In the genomic region with DNA sequence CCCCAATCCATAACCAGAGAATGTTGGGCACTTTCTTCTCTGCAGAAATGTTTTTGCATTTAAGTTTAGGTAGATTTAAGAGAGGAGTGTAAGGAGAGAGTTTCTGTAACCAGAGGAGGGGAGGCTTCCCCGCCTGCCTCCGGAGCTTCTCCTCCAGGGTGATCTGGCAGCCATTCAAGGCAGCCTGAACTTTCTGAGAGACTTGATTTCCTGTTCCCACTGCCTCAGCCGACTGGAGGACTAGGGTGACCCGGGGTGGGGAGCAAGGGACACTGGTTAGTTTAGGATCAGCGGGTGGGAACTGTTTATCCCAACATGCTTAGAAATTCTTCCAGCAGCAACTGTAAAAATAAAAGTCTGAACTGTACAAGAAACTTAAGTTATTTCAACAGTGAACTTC, we compare ENCODE assay signal across 8 cellular contexts. TPM values are rescaled to one million over a fixed set of nuclear protein-coding genes. Genes with fewer than 3 reads are reported as not detected.
DNase-seq lines count a peak whose midpoint lies in the region; ATAC-seq and TF ChIP-seq lines count a peak whose summit lies in the region.

No MANE protein-coding gene starts in this region.

- no CpG with 5 or more reads among the region's 5 CpGs for WGBS in IMR-90 (ENCODE audit: extremely low coverage in 2 of 2, insufficient read length in 1 of 2), 2 experiments
- WGBS in spleen, 5 donors, result 11 to 31% (median 22%) methylated on average over 5 of the region's 5 CpGs

- H4K20me1 ChIP-seq in IMR-90 (ENCODE audit: insufficient read depth, low read length), result no peaks in the 10 kb centered on the region

- dilution Hi-C loops in IMR-90 (cut with HindIII; ENCODE audit: low sequenced_read_pairs, unreplicated experiment), result no loop called here

- peak; percentile 43 for DNase-seq in IMR-90
- no peak for DNase-seq in activated naive CD8-positive, alpha-beta T cell treated with anti-CD3 and anti-CD28 coated beads for 36 hours
- peak; percentile 14 for DNase-seq in iPS-NIHi11 (ENCODE audit: low spot score)
- no peak for DNase-seq in spleen
- DNase-seq in SW 1271 (lab: John Stamatoyannopoulos, UW), result no peak

- H3K27me3 ChIP-seq in IMR-90 (ENCODE audit: control insufficient read depth, insufficient read depth, low read length) (no peaks in the 10 kb centered on the region), spleen (replicated peaks in 1 of 7) (peaks cover 0 to 10% (median 0%) of the 10 kb centered on the region in 7 donors)

- peak overlapping the region; percentile 71 for H2AK9ac ChIP-seq in IMR-90 (replicated peaks; ENCODE audit: low read depth, low read length, poor library complexity)

- peak overlapping the region; percentile 73 to 93 for H4K8ac ChIP-seq in IMR-90 (ENCODE audit: low read depth in 2 of 2, low read length in 2 of 2)

- CTCF ChIA-PET in IMR-90 (lab: Yijun Ruan, JAX), result no interaction called here

- peak overlapping the region; percentile 71 for H2BK5ac ChIP-seq in IMR-90 (ENCODE audit: low read depth, low read length, poor library complexity, severe bottlenecking)

- ATAC-seq in IMR-90 (ENCODE audit: low read depth), result peak; percentile 65
- ATAC-seq in HG02623 (IDR thresholded peaks at IDR 0.05; ENCODE audit: unreplicated experiment), result no peak
- ATAC-seq in HG02642 (IDR thresholded peaks at IDR 0.05; ENCODE audit: poor library complexity, unreplicated experiment), result no peak
- ATAC-seq in GM19467 (IDR thresholded peaks at IDR 0.05; ENCODE audit: unreplicated experiment), result no peak

- peak overlapping the region; percentile 71; the same call in 1 of the 2 replicates for H3K56ac ChIP-seq in IMR-90 (ENCODE audit: extremely low read depth, insufficient read depth, low read length)

- no peak for TF ChIP-seq POLR2A in IMR-90 (IDR thresholded peaks at IDR 0.05; ENCODE audit: low read depth, low read length)
- no peak for TF ChIP-seq POLR2A in spleen (IDR thresholded peaks at IDR 0.05)

- TF ChIP-seq RAD21 in IMR-90 (IDR thresholded peaks at IDR 0.05; ENCODE audit: low read length), result no peak

- in situ Hi-C loops in IMR-90 (cut with MboI; ENCODE audit: low sequenced_read_pairs), result no loop called here

- intact Hi-C loops in IMR-90 (cut with micrococcal nuclease), result no loop called here
- intact Hi-C loops in spleen (cut with DNase I; ENCODE audit: low total_unique reads), result no loop called here

- H3K9ac ChIP-seq in IMR-90 (ENCODE audit: low read depth, low read length), result no peak overlapping the region; the same call in 1 of the 2 replicates

- H2BK20ac ChIP-seq in IMR-90 (ENCODE audit: low read depth, low read length), result peak overlapping the region; percentile 83

- peak overlapping the region; percentile 29 for H3K18ac ChIP-seq in IMR-90 (ENCODE audit: low read depth, low read length)

- H3K4me1 ChIP-seq in IMR-90 (ENCODE audit: control insufficient read depth, insufficient read depth, low read length) (peaks cover 8% of the 10 kb centered on the region), spleen (peaks cover 12 to 43% (median 26%) of the 10 kb centered on the region in 6 donors)

- H2BK120ac ChIP-seq in IMR-90 (ENCODE audit: low read depth, low read length), result peak overlapping the region; percentile 94

- TF ChIP-seq CTCF in IMR-90 (conservative IDR thresholded peaks at IDR 0.05; ENCODE audit: low read depth, low read length) (no peak), spleen (IDR thresholded peaks at IDR 0.05 in 8 of 11, conservative IDR thresholded peaks at IDR 0.05 in 3 of 11) (no peak)

- no peaks in the 10 kb centered on the region for H3K27me3 Mint-ChIP-seq in activated naive CD8-positive, alpha-beta T cell treated with anti-CD3 and anti-CD28 coated beads for 36 hours

- no TSS peak for BruUV-seq in IMR-90 (replicated peaks; lab: Mats Ljungman, UMichigan)

- H3K4me3 Mint-ChIP-seq in activated naive CD8-positive, alpha-beta T cell treated with anti-CD3 and anti-CD28 coated beads for 36 hours, result peak overlapping the region; percentile 42

- H3K9me3 Mint-ChIP-seq in activated naive CD8-positive, alpha-beta T cell treated with anti-CD3 and anti-CD28 coated beads for 36 hours, result peaks cover 4% of the 10 kb centered on the region

- peak overlapping the region; percentile 84 for H3K14ac ChIP-seq in IMR-90 (replicated peaks; ENCODE audit: low read depth, low read length)

- peak overlapping the region; percentile 73; the same call in 2 of the 3 replicates for H2BK15ac ChIP-seq in IMR-90 (ENCODE audit: low read depth, low read length)

- POLR2A ChIA-PET in IMR-90 (lab: Charles Lee; ENCODE audit: unreplicated experiment), result interaction anchor here (1.0 kb wide), 1 partner anchor 17 kb away, joined by 3 read pairs; no protein-coding TSS in a partner anchor

- H3K36me3 ChIP-seq in IMR-90 (ENCODE audit: control insufficient read depth, insufficient read depth, low read length) (no peaks in the 10 kb centered on the region), spleen (no peaks in the 10 kb centered on the region)

- peak overlapping the region; percentile 78 for H3K4ac ChIP-seq in IMR-90 (ENCODE audit: low read depth, low read length)

- H3K27ac ChIP-seq in IMR-90 (ENCODE audit: insufficient read depth, low read length) (peak overlapping the region; percentile 78), spleen (peak overlapping the region in 7 of 8 donors; percentile 22 to 71 (median 44))

- H3K4me1 Mint-ChIP-seq in activated naive CD8-positive, alpha-beta T cell treated with anti-CD3 and anti-CD28 coated beads for 36 hours, result peaks cover 54% of the 10 kb centered on the region

- H3K4me3 ChIP-seq in IMR-90 (ENCODE audit: insufficient read depth, low read depth, low read length) (no peak overlapping the region), spleen (no peak overlapping the region)

- peak overlapping the region; percentile 59 for H4K91ac ChIP-seq in IMR-90 (ENCODE audit: insufficient read depth, low read depth, low read length)

- peak overlapping the region; percentile 43; the same call in 1 of the 2 replicates for H3K23ac ChIP-seq in IMR-90 (ENCODE audit: low read depth, low read length)

- H3K4me2 ChIP-seq in IMR-90 (ENCODE audit: low read depth, low read length), result peak overlapping the region; percentile 23

- H3K79me1 ChIP-seq in IMR-90 (ENCODE audit: low read depth in 1 of 2, low read length in 2 of 2), result no peaks in the 10 kb centered on the region

- no peaks in the 10 kb centered on the region for H3K9me1 ChIP-seq in IMR-90 (ENCODE audit: insufficient read depth, low read length)

- peaks cover 7% of the 10 kb centered on the region for H3K36me3 Mint-ChIP-seq in activated naive CD8-positive, alpha-beta T cell treated with anti-CD3 and anti-CD28 coated beads for 36 hours

- peak overlapping the region; percentile 84 for H2AFZ ChIP-seq in IMR-90 (replicated peaks; ENCODE audit: low read length, poor library complexity)

- H2AK5ac ChIP-seq in IMR-90 (ENCODE audit: low read depth, low read length), result no peak overlapping the region

- H4K5ac ChIP-seq in IMR-90 (ENCODE audit: low read depth, low read length), result no peak overlapping the region; the same call in 1 of the 2 replicates

- H3K9me3 ChIP-seq in IMR-90 (ENCODE audit: control insufficient read depth, insufficient read depth, low read length), result no peaks in the 10 kb centered on the region
- H3K9me3 ChIP-seq in spleen, result no peaks in the 10 kb centered on the region

- peak overlapping the region; percentile 82 for H3K27ac Mint-ChIP-seq in activated naive CD8-positive, alpha-beta T cell treated with anti-CD3 and anti-CD28 coated beads for 36 hours

TF ChIP-seq in IMR-90, 13 proteins besides CTCF, POLR2A, EP300 and RAD21 (continues in another document):
- TF ChIP-seq RCOR1 (IDR thresholded peaks at IDR 0.05; ENCODE audit: insufficient replicate concordance, low read length), result no peak
- TF ChIP-seq, protein P1, sequence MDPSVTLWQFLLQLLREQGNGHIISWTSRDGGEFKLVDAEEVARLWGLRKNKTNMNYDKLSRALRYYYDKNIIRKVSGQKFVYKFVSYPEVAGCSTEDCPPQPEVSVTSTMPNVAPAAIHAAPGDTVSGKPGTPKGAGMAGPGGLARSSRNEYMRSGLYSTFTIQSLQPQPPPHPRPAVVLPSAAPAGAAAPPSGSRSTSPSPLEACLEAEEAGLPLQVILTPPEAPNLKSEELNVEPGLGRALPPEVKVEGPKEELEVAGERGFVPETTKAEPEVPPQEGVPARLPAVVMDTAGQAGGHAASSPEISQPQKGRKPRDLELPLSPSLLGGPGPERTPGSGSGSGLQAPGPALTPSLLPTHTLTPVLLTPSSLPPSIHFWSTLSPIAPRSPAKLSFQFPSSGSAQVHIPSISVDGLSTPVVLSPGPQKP (IDR thresholded peaks at IDR 0.05; ENCODE audit: borderline replicate concordance, low read depth, low read length), result no peak
- no peak for TF ChIP-seq BHLHE40 (IDR thresholded peaks at IDR 0.05; ENCODE audit: low read depth, low read length)
- TF ChIP-seq CEBPB (IDR thresholded peaks at IDR 0.05; ENCODE audit: low read depth, low read length), result no peak
- no peak for TF ChIP-seq MAFK (IDR thresholded peaks at IDR 0.05; ENCODE audit: low read depth, low read length)
- TF ChIP-seq SMC3 (IDR thresholded peaks at IDR 0.05; ENCODE audit: low read depth, low read length), result no peak
- TF ChIP-seq NFE2L2 (IDR thresholded peaks at IDR 0.05; ENCODE audit: low read depth, low read length), result no peak
- TF ChIP-seq MAZ (IDR thresholded peaks at IDR 0.05; ENCODE audit: borderline replicate concordance, low read depth, low read length), result no peak
- no peak for TF ChIP-seq RFX5 (IDR thresholded peaks at IDR 0.05; ENCODE audit: low read depth, low read length)
- no peak for TF ChIP-seq CHD1 (IDR thresholded peaks at IDR 0.05; ENCODE audit: low read depth, low read length)

RNA-seq across cellular contexts. Expression of a gene that starts 15.1 kb away (rescaled TPM):
- total RNA-seq in IMR-90 (2012; rRNA removed), result not detected in 2 replicates
- polyA plus RNA-seq in IMR-90 (2012; rRNA removed), result not detected in 2 replicates
- not detected in 2 replicates for polyA plus RNA-seq in IMR-90 (2012; cell fraction: cytosol; rRNA removed)
- not detected in 2 replicates for polyA plus RNA-seq in IMR-90 (2012; cell fraction: nucleus; rRNA removed; ENCODE audit: low replicate concordance)
- not detected for total RNA-seq in activated naive CD8-positive, alpha-beta T cell treated with anti-CD3 and anti-CD28 coated beads for 36 hours
- total RNA-seq in spleen, result 10 to 100 TPM in 3 of 7 donors, under 1 TPM in 2, not detected in 2; 0.09 to 56.0 (median 12.3) TPM
- polyA plus RNA-seq in spleen, result 10 to 100 TPM in 1 of 3 donors, under 1 TPM in 1, not detected in 1; 0.16 to 10.5 TPM

RNA-seq across cellular contexts. Expression of a gene that starts 54.4 kb away (rescaled TPM):
- total RNA-seq in IMR-90 (2012; rRNA removed) (9,222 and 11,116 TPM in 2 replicates), spleen (over 10,000 TPM in 3 of 7 donors, 1,000 to 10,000 TPM in 4; 6,343 to 12,135 (median 6,919) TPM)
- polyA plus RNA-seq in IMR-90 (2012; rRNA removed) (4,133 and 4,648 TPM in 2 replicates), spleen (over 10,000 TPM; 14,844 to 19,174 (median 17,521) TPM)
- 4,164 and 9,036 TPM in 2 replicates for polyA plus RNA-seq in IMR-90 (2012; cell fraction: cytosol; rRNA removed)
- polyA plus RNA-seq in IMR-90 (2012; cell fraction: nucleus; rRNA removed; ENCODE audit: low replicate concordance), result 567 and 1,669 TPM in 2 replicates
- total RNA-seq in activated naive CD8-positive, alpha-beta T cell treated with anti-CD3 and anti-CD28 coated beads for 36 hours, result 1,000 to 10,000 TPM; 3,478 to 3,646 TPM

Comparison
In these comparisons a context has a peak if more than half of its experiments do, and no peak if none do; other contexts are left out.
1. DNase-seq: peak in IMR-90 (single experiment) and iPS-NIHi11 (single experiment); none in activated naive CD8-positive, alpha-beta T cell treated with anti-CD3 and anti-CD28 coated beads for 36 hours (single experiment), spleen (single experiment) and SW 1271 (0 of 2).